Comparison of ENCODE assay signal across 25 cellular contexts in the genomic region with DNA sequence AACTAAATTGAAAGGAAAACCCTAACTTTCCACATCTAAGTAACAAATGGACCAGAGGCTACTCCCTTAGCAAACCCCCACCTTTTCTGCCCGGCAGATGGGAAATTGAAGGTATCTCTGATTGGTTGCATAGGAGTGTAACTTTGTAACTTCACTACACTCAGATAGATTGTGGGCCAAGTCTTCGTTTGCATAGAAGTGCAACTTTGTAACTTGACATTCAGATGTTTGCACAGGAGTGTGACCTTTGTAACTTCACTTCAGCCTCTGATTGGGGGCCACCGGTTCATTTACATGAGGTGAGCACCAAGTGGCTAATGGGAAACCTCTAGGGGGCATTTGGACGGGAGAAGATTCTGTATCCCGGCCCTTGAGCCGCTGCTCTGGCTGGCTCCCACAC. TPM values are rescaled to one million over a fixed set of nuclear protein-coding genes. Genes with fewer than 3 reads are reported as not detected.
A peak's percentile ranks its signal among the peaks of the same experiment; 100 is the strongest.
DNase-seq lines count a peak whose midpoint lies in the region; ATAC-seq, FAIRE-seq and TF ChIP-seq lines count a peak whose summit lies in the region.
"Had no signal": no experiment of that assay in that cellular context is flagged by ENCODE, and none has a peak within 500 bp of the region (broad histone marks: within the 10 kb centered on the region; RNA-seq: fewer than 3 reads in every experiment).

No MANE protein-coding gene starts in this region.

- POLR2A ChIA-PET in HepG2 (lab: Yijun Ruan, JAX), result no interaction called here

- no peak for DNase-seq in GM23338 (ENCODE audit: low spot score)
- peak; percentile 66 for DNase-seq in esophagus muscularis mucosa (ENCODE audit: extremely low spot score)
- DNase-seq in HepG2 (ENCODE audit: low spot score), result peak; percentile 12
- peak; percentile 9 for DNase-seq in lung (ENCODE audit: low spot score)
- no peak for DNase-seq in activated effector memory CD4-positive, alpha-beta T cell treated with Interleukin-2 at 50 U/mL for 16 hours
- DNase-seq in GDM1 (lab: John Stamatoyannopoulos, UW), result no peak
- no peak for DNase-seq in NCI-H510A treated with DMSO at 0.1 percent for 48 hours (lab: John Stamatoyannopoulos, UW)
- DNase-seq: 8988T; ACHN; AML-193; BE2C; Calu3; CD4-positive, alpha-beta T cell; COR-L47; DMS53; DMS79 treated with DMSO at 0.1 percent for 48 hours; H9 had no signal

- H3K9me2 ChIP-seq in GM23338 (ENCODE audit: insufficient read depth), result peaks cover 7% of the 10 kb centered on the region; the same call in 1 of the 2 replicates

- TF ChIP-seq RAD21 in HepG2 (CRISPR knock-in tag; IDR thresholded peaks at IDR 0.05), result no peak

- TF ChIP-seq CTCF in GM23338 (conservative IDR thresholded peaks at IDR 0.05; ENCODE audit: low read depth in 2 of 2), result no peak
- no peak for TF ChIP-seq CTCF in esophagus muscularis mucosa (IDR thresholded peaks at IDR 0.05)
- TF ChIP-seq CTCF in HepG2 (CRISPR knock-in tag; IDR thresholded peaks at IDR 0.05), result no peak
- TF ChIP-seq CTCF in lung (IDR thresholded peaks at IDR 0.05; ENCODE audit: control extremely low read depth, extremely low read depth), result no peak

- H2AFZ ChIP-seq in GM23338 (0 out of 2 replicates have a peak overlapping the region, but pooled peaks have one; percentile 9), HepG2 (ENCODE audit: low read length) (no peak overlapping the region)
- H2AFZ ChIP-seq: GM23248 had no signal

- peaks cover 7% of the 10 kb centered on the region; the same call in 2 of the 3 replicates for H3K36me3 Mint-ChIP-seq in GM23338 (ENCODE audit: low read depth)
- H3K36me3 Mint-ChIP-seq: CD14-positive monocyte had no signal

- H3K27me3 ChIP-seq in GM23338 (ENCODE audit: insufficient read depth) (no peaks in the 10 kb centered on the region), esophagus muscularis mucosa (peaks cover 0 to 31% (median 0%) of the 10 kb centered on the region in 4 donors), HepG2 (ENCODE audit: control insufficient read depth in 1 of 2, insufficient read depth in 2 of 2, low read length in 2 of 2) (no peaks in the 10 kb centered on the region), lung (ENCODE audit: control insufficient read depth, insufficient read depth) (no peaks in the 10 kb centered on the region)
- H3K27me3 ChIP-seq: BE2C; BLaER1 treated with 17β-estradiol and CSF1 and Interleukin-3, amounts not matched to agents 10 nM and 100 nM had no signal

- H3K79me2 ChIP-seq in GM23338 (replicated peaks; ENCODE audit: insufficient read depth) (no peaks in the 10 kb centered on the region), HepG2 (ENCODE audit: insufficient read depth, low read length) (no peaks in the 10 kb centered on the region)

- no peak overlapping the region for H3K4me2 ChIP-seq in GM23338
- H3K4me2 ChIP-seq in HepG2 (ENCODE audit: low read depth, low read length), result no peak overlapping the region
- H3K4me2 ChIP-seq: A549; BLaER1 treated with 17β-estradiol and CSF1 and Interleukin-3, amounts not matched to agents 10 nM and 100 nM had no signal

- H3K4me1 ChIP-seq in GM23338 (ENCODE audit: insufficient read depth) (no peaks in the 10 kb centered on the region), esophagus muscularis mucosa (no peaks in the 10 kb centered on the region), HepG2 (ENCODE audit: insufficient read depth, low read length) (peaks cover 11% of the 10 kb centered on the region), lung (ENCODE audit: control insufficient read depth in 2 of 2, insufficient read depth in 2 of 2, low read length in 2 of 2) (no peaks in the 10 kb centered on the region)
- H3K4me1 ChIP-seq: A549; BE2C; BLaER1 treated with 17β-estradiol and CSF1 and Interleukin-3, amounts not matched to agents 10 nM and 100 nM had no signal

- H3K36me3 ChIP-seq in GM23338 (ENCODE audit: insufficient read depth) (no peaks in the 10 kb centered on the region), esophagus muscularis mucosa (no peaks in the 10 kb centered on the region), HepG2 (replicated peaks in 1 of 2; ENCODE audit: control insufficient read depth in 1 of 2, insufficient read depth in 2 of 2, low read length in 2 of 2) (no peaks in the 10 kb centered on the region), lung (ENCODE audit: control insufficient read depth in 2 of 2, insufficient read depth in 2 of 2, low read length in 2 of 2) (no peaks in the 10 kb centered on the region)
- H3K36me3 ChIP-seq: BE2C; BLaER1 treated with 17β-estradiol and CSF1 and Interleukin-3, amounts not matched to agents 10 nM and 100 nM had no signal

- in situ Hi-C loops in HepG2 (cut with HindIII; ENCODE audit: extremely low pct_ligation_motif_present, low pct_unique_long_range_greater_than_20kb), result no loop called here

- 76% methylated on average over 6 of the region's 6 CpGs for WGBS in esophagus muscularis mucosa
- WGBS in HepG2 (ENCODE audit: low lambda C conversion rate), result 8% methylated on average over 6 of the region's 6 CpGs
- 64 to 68% methylated on average over 6 of the region's 6 CpGs for WGBS in lung, 2 donors

- H3K9me3 Mint-ChIP-seq in GM23338, result peaks cover 7% of the 10 kb centered on the region

- TF ChIP-seq POLR2A in esophagus muscularis mucosa (IDR thresholded peaks at IDR 0.05; ENCODE audit: low read depth) (no peak), HepG2 (IDR thresholded peaks at IDR 0.05; ENCODE audit: insufficient read depth in 1 of 2, low read depth in 2 of 2, low read length in 2 of 2) (no peak)

- peaks cover 6% of the 10 kb centered on the region; the same call in 2 of the 3 replicates for H3K4me1 Mint-ChIP-seq in GM23338
- H3K4me1 Mint-ChIP-seq: CD14-positive monocyte had no signal

- no peak overlapping the region for H3K4me3 Mint-ChIP-seq in GM23338
- H3K4me3 Mint-ChIP-seq: CD14-positive monocyte; CD4-positive, alpha-beta T cell; H9 had no signal

- peaks cover 5% of the 10 kb centered on the region for H3K27me3 Mint-ChIP-seq in GM23338 (ENCODE audit: insufficient read depth, low read depth, poor library complexity)

- TF ChIP-seq EP300 in esophagus muscularis mucosa (IDR thresholded peaks at IDR 0.05) (no peak), HepG2 (IDR thresholded peaks at IDR 0.05; ENCODE audit: low read depth in 2 of 2, low read length in 2 of 2) (no peak), HepG2 (CRISPR knock-in tag; IDR thresholded peaks at IDR 0.05; ENCODE audit: borderline replicate concordance) (no peak)

- FAIRE-seq in HepG2 (lab: Jason Lieb, UNC), result no peak
- FAIRE-seq: A549, GM12892 had no signal

- H3K4me3 ChIP-seq in GM23338, result no peak overlapping the region
- H3K4me3 ChIP-seq in esophagus muscularis mucosa, result no peak overlapping the region
- no peak overlapping the region for H3K4me3 ChIP-seq in HepG2 (replicated peaks in 1 of 3; ENCODE audit: insufficient read depth in 1 of 3, low read depth in 2 of 3, low read length in 3 of 3)
- no peak overlapping the region for H3K4me3 ChIP-seq in lung
- H3K4me3 ChIP-seq: A549; BLaER1 treated with 17β-estradiol and CSF1 and Interleukin-3, amounts not matched to agents 10 nM and 100 nM; GM23248 had no signal

- H3K27ac Mint-ChIP-seq in GM23338, result no peak overlapping the region
- H3K27ac Mint-ChIP-seq: CD14-positive monocyte; CD4-positive, alpha-beta T cell; H9 had no signal

- BruUV-seq in HepG2 (replicated peaks; lab: Mats Ljungman, UMichigan), result no TSS peak

- no peaks in the 10 kb centered on the region for H3F3A ChIP-seq in GM23338 (replicated peaks; ENCODE audit: low read depth)

- no peak overlapping the region for H3K9ac ChIP-seq in HepG2 (ENCODE audit: insufficient read depth, low read depth, low read length)
- H3K9ac ChIP-seq: BLaER1 treated with 17β-estradiol and CSF1 and Interleukin-3, amounts not matched to agents 10 nM and 100 nM; GM23248 had no signal

- H4K20me1 ChIP-seq in GM23338 (replicated peaks; ENCODE audit: insufficient read depth) (no peaks in the 10 kb centered on the region), HepG2 (ENCODE audit: insufficient read depth, low read length) (no peaks in the 10 kb centered on the region)
- H4K20me1 ChIP-seq: BLaER1 treated with 17β-estradiol and CSF1 and Interleukin-3, amounts not matched to agents 10 nM and 100 nM had no signal

- intact Hi-C loops in esophagus muscularis mucosa (cut with DNase I), result no loop called here
- intact Hi-C loops in HepG2 (cut with micrococcal nuclease; ENCODE audit: unreplicated experiment), result no loop called here

- CTCF ChIA-PET in HepG2 (lab: Yijun Ruan, JAX; ENCODE audit: low intra/inter-chr PET ratio, low total read pairs), result no interaction called here

- H3K9me3 ChIP-seq in esophagus muscularis mucosa (no peaks in the 10 kb centered on the region), HepG2 (ENCODE audit: low read length) (peaks cover 14% of the 10 kb centered on the region; the same call in 1 of the 2 replicates), lung (ENCODE audit: control insufficient read depth in 2 of 2, insufficient read depth in 1 of 2, low read length in 1 of 2) (peaks cover 0 to 2% of the 10 kb centered on the region in 2 donors)
- H3K9me3 ChIP-seq: A549, BE2C had no signal

- H3K27ac ChIP-seq in GM23338 (ENCODE audit: low read depth), result no peak overlapping the region
- H3K27ac ChIP-seq in esophagus muscularis mucosa (replicated peaks in 1 of 4), result no peak overlapping the region
- no peak overlapping the region for H3K27ac ChIP-seq in HepG2 (ENCODE audit: extremely low read length, insufficient read depth, low read length)
- H3K27ac ChIP-seq in lung (ENCODE audit: low read depth in 1 of 2, low read length in 1 of 2), result no peak overlapping the region
- H3K27ac ChIP-seq: A549; BLaER1 treated with 17β-estradiol and CSF1 and Interleukin-3, amounts not matched to agents 10 nM and 100 nM; GM23248 had no signal

- ATAC-seq in GM23338 (no peak; the same call in 2 of the 3 replicates), HepG2 (peak; percentile 73), lung (ENCODE audit: insufficient read depth, low FRiP score) (no peak)
- ATAC-seq: A549, HCT116 had no signal

RNA-seq across cellular contexts. Expression of a gene that starts 59.4 kb away (rescaled TPM):
- 4.9 and 5.3 TPM in 2 replicates for total RNA-seq in GM23338 (2014; rRNA removed; shearing (Covaris generic))
- polyA plus RNA-seq in GM23338 (2016; fragmentation: Nextera tagmentation; extraction: Ambion mirVana) (4.3 and 4.9 TPM in 2 replicates), HepG2 (2011; rRNA removed) (0.03 TPM in 1 of 2 replicates, not detected in the other), lung (not detected)
- total RNA-seq in esophagus muscularis mucosa (under 1 TPM in 1 of 4 donors, not detected in 3; 0.13 TPM), HepG2 (2016; rRNA removed; fragmentation: Illumina TruSeq; extraction: Trizol) (not detected in 2 replicates), lung (not detected)
- total RNA-seq in HepG2 (2016; cell fraction: cytosol; rRNA removed; fragmentation: Illumina TruSeq; extraction: Trizol; ENCODE audit: low read depth), result not detected in 2 replicates
- not detected in 2 replicates for total RNA-seq in HepG2 (2016; cell fraction: insoluble cytoplasmic fraction; rRNA removed; fragmentation: Illumina TruSeq; extraction: Trizol)
- total RNA-seq in HepG2 (2016; cell fraction: membrane; rRNA removed; fragmentation: Illumina TruSeq; extraction: Trizol), result not detected in 2 replicates
- not detected in 2 replicates for total RNA-seq in HepG2 (2016; cell fraction: nucleus; rRNA removed; fragmentation: Illumina TruSeq; extraction: Trizol)
- not detected in 2 replicates for polyA plus RNA-seq in HepG2 (2011; cell fraction: cytosol; rRNA removed)
- not detected in 2 replicates for polyA plus RNA-seq in HepG2 (2011; cell fraction: nucleus; rRNA removed)
- not detected in 2 replicates for polyA plus RNA-seq in HepG2 (2012)
- polyA plus RNA-seq in HepG2 (2016; cell fraction: cytosol; fragmentation: Illumina TruSeq; extraction: Trizol; ENCODE audit: low read depth), result not detected in 2 replicates
- not detected in 2 replicates for polyA plus RNA-seq in HepG2 (2016; cell fraction: insoluble cytoplasmic fraction; fragmentation: Illumina TruSeq; extraction: Trizol; ENCODE audit: low read depth)
- not detected in 2 replicates for polyA plus RNA-seq in HepG2 (2016; cell fraction: membrane; fragmentation: Illumina TruSeq; extraction: Trizol; ENCODE audit: low read depth)
- polyA plus RNA-seq in HepG2 (2016; cell fraction: nucleus; fragmentation: Illumina TruSeq; extraction: Trizol; ENCODE audit: insufficient read depth, low read depth), result not detected in 2 replicates
- not detected in 2 replicates for polyA minus RNA-seq in HepG2 (2011; rRNA and poly(A)+ RNA removed; ENCODE audit: low replicate concordance)
- not detected in 2 replicates for polyA minus RNA-seq in HepG2 (2011; cell fraction: cytosol; rRNA and poly(A)+ RNA removed)
- polyA minus RNA-seq in HepG2 (2011; cell fraction: nucleus; rRNA and poly(A)+ RNA removed), result not detected in 2 replicates
- total RNA-seq: Calu3; CD4-positive, alpha-beta T cell; G401; GM23248; H4 had no signal
- polyA plus RNA-seq: A549, CD14-positive monocyte, GM23248 had no signal

Comparison
In these comparisons a context has a peak if more than half of its experiments do, and no peak if none do; other contexts are left out.
1. DNase-seq: peak in esophagus muscularis mucosa (single experiment), HepG2 (single experiment) and lung (single experiment); none in GM23338 (single experiment), activated effector memory CD4-positive, alpha-beta T cell treated with Interleukin-2 at 50 U/mL for 16 hours (single experiment), GDM1 (single experiment) and NCI-H510A treated with DMSO at 0.1 percent for 48 hours (single experiment).